8 cellular contexts compared by ENCODE assay signal in the genomic region with DNA sequence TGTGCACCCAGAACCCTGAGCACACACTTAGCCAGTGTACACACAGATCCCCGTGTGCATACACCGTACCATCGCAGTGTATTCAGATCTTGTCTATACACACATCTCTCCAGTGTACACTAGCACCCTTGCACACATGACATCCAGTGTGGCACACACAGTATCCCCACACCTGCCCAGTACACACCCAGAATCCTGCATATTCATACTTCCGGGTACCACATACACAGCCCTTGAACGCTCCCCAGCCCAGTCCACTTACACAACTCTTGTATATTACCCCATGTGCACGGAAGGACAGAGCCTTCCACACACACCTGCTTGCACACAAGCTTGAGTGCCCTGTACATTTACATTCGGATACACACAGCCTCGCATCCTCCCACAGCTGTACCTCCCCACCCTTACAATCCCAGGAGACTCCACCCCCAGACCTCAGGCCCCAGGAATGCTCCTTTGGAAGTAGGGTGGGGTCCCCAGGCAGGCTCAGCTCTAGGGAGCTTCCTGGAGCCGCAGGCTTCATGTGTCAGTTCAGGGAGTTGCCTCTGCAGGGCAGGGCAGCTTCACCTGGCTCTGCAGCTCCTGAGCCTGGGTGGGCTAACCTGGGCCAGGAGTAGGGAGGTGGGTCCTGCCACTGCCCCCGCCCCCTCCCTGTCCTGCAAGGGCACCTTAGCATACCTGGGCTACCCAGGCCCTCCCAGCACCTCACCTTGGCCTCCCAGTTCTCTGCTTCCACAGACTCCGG. TPM values are rescaled to one million over a fixed set of nuclear protein-coding genes. Genes with fewer than 3 reads are reported as not detected.
DNase-seq lines count a peak whose midpoint lies in the region; ATAC-seq and TF ChIP-seq lines count a peak whose summit lies in the region.

No MANE protein-coding gene starts in this region.

- DNase-seq in T-helper 2 cell treated with Interferon-gamma antibody and Interleukin-4, amounts not matched to agents 5 μg/mL and 100 μg/mL, for 36 hours (ENCODE audit: low spot score) = no peak
- DNase-seq in T-helper 2 cell = no peak
- DNase-seq in MCF 10A (ENCODE audit: unreplicated experiment) = peak; percentile 46
- no peak for DNase-seq in memory B cell (ENCODE audit: low spot score in 2 of 2)
- DNase-seq in tibial artery = no peak
- DNase-seq in medulla oblongata (ENCODE audit: extremely low spot score) = no peak
- DNase-seq in NCI-H2029 (lab: John Stamatoyannopoulos, UW) = no peak

- no peaks in the 10 kb centered on the region for H3K9me3 Mint-ChIP-seq in T-helper 2 cell treated with Interferon-gamma antibody and Interleukin-4, amounts not matched to agents 5 μg/mL and 100 μg/mL, for 36 hours
- H3K9me3 Mint-ChIP-seq in MCF 10A (ENCODE audit: unreplicated experiment) = no peaks in the 10 kb centered on the region
- no peaks in the 10 kb centered on the region for H3K9me3 Mint-ChIP-seq in memory B cell

- no peaks in the 10 kb centered on the region for H3K27me3 Mint-ChIP-seq in T-helper 2 cell treated with Interferon-gamma antibody and Interleukin-4, amounts not matched to agents 5 μg/mL and 100 μg/mL, for 36 hours (ENCODE audit: low read depth)
- H3K27me3 Mint-ChIP-seq in MCF 10A (ENCODE audit: insufficient read depth, unreplicated experiment) (no peaks in the 10 kb centered on the region), memory B cell (no peaks in the 10 kb centered on the region)

- H3K36me3 ChIP-seq in tibial artery = peaks cover 0 to 25% (median 13%) of the 10 kb centered on the region in 3 donors

- ATAC-seq in memory B cell (ENCODE audit: low read depth) = no peak
- ATAC-seq in HG02610 (IDR thresholded peaks at IDR 0.05; ENCODE audit: unreplicated experiment) = no peak

- CTCF ChIA-PET in MCF 10A (lab: Yijun Ruan, JAX) = interaction anchor here (0.6 to 5.4 kb wide), 28 partner anchors 9 to 1036 kb away, joined by 3 to 62 read pairs (median 6); a partner anchor contains a TSS

- no TSS peak for BruUV-seq in MCF 10A (replicated peaks; lab: Mats Ljungman, UMichigan)

- H3K27me3 ChIP-seq in tibial artery = no peaks in the 10 kb centered on the region

- POLR2A ChIA-PET in MCF 10A (lab: Yijun Ruan, JAX) = interaction anchor here (0.5 to 4.2 kb wide), 26 partner anchors 9 to 638 kb away, joined by 3 to 53 read pairs (median 6); a partner anchor contains a TSS

- H3K4me3 Mint-ChIP-seq in T-helper 2 cell treated with Interferon-gamma antibody and Interleukin-4, amounts not matched to agents 5 μg/mL and 100 μg/mL, for 36 hours = no peak overlapping the region
- H3K4me3 Mint-ChIP-seq in MCF 10A (ENCODE audit: unreplicated experiment) = peak overlapping the region; percentile 44
- no peak overlapping the region for H3K4me3 Mint-ChIP-seq in memory B cell

- peak overlapping the region; percentile 62 for H3K27ac Mint-ChIP-seq in T-helper 2 cell treated with Interferon-gamma antibody and Interleukin-4, amounts not matched to agents 5 μg/mL and 100 μg/mL, for 36 hours
- H3K27ac Mint-ChIP-seq in MCF 10A (ENCODE audit: low read depth, unreplicated experiment) (peak overlapping the region; percentile 44), memory B cell (peak overlapping the region; percentile 62)

- H3K27ac ChIP-seq in tibial artery = peak overlapping the region; percentile 90 to 97

- H3K4me1 ChIP-seq in tibial artery = peaks cover 26 to 85% (median 77%) of the 10 kb centered on the region in 4 donors

- TF ChIP-seq CTCF in MCF 10A (IDR thresholded peaks at IDR 0.05; ENCODE audit: unreplicated experiment) (no peak), tibial artery (IDR thresholded peaks at IDR 0.05) (no peak)

- no peaks in the 10 kb centered on the region for H3K9me3 ChIP-seq in tibial artery

- no peak overlapping the region for H3K4me3 ChIP-seq in tibial artery

- H3K4me1 Mint-ChIP-seq in T-helper 2 cell treated with Interferon-gamma antibody and Interleukin-4, amounts not matched to agents 5 μg/mL and 100 μg/mL, for 36 hours (ENCODE audit: low read depth) = peaks cover 27% of the 10 kb centered on the region
- H3K4me1 Mint-ChIP-seq in MCF 10A (ENCODE audit: insufficient read depth, unreplicated experiment) (peaks cover 38% of the 10 kb centered on the region), memory B cell (peaks cover 37% of the 10 kb centered on the region)

- peaks cover 4% of the 10 kb centered on the region for H3K36me3 Mint-ChIP-seq in T-helper 2 cell treated with Interferon-gamma antibody and Interleukin-4, amounts not matched to agents 5 μg/mL and 100 μg/mL, for 36 hours (ENCODE audit: low read depth)
- H3K36me3 Mint-ChIP-seq in MCF 10A (ENCODE audit: insufficient read depth, unreplicated experiment) = peaks cover 25% of the 10 kb centered on the region
- no peaks in the 10 kb centered on the region for H3K36me3 Mint-ChIP-seq in memory B cell

- intact Hi-C loops in MCF 10A (cut with micrococcal nuclease) = loop anchor here (1.0 to 5.0 kb wide), 4 partner anchors 35 to 105 kb away; a partner anchor contains a TSS
- intact Hi-C loops in tibial artery (cut with DNase I; ENCODE audit: low total_unique reads) = loop anchor here (5.0 to 10.0 kb wide), 2 partner anchors 45 to 107 kb away; a partner anchor contains a TSS

RNA-seq across cellular contexts. Expression of a gene that starts 46.2 kb away (rescaled TPM):
- total RNA-seq in MCF 10A (2022) = 18.4 and 25.2 TPM in 2 replicates
